ENCODE assay signal across 9 cellular contexts in genomic region chr4:40514409-40515025, GRCh38.
DNase-seq lines count a peak whose midpoint lies in the region; ATAC-seq and TF ChIP-seq lines count a peak whose summit lies in the region.
"Had no signal": no experiment of that assay in that cellular context is flagged by ENCODE, and none has a peak within 500 bp of the region (broad histone marks: within the 10 kb centered on the region; RNA-seq: fewer than 3 reads in every experiment).

No MANE protein-coding gene starts in this region.

- H3K4me2 ChIP-seq in MM.1S (ENCODE audit: low read depth, low read length), result peak overlapping the region; percentile 80

- POLR2A ChIA-PET in RWPE1 (lab: Yijun Ruan, JAX; ENCODE audit: low non-redundant PET), result no interaction called here

- intact Hi-C loops in thyroid gland (cut with DNase I), result no loop called here
- intact Hi-C loops in uterus (cut with DNase I; ENCODE audit: low total_unique reads), result no loop called here

- H3K79me2 ChIP-seq in MM.1S (ENCODE audit: low read length), result peaks cover 60% of the 10 kb centered on the region

- WGBS in thyroid gland, 2 donors, result 34 to 43% methylated on average over 17 of the region's 17 CpGs

- CTCF ChIA-PET in RWPE1 (lab: Yijun Ruan, JAX), result no interaction called here

- H3K9me3 ChIP-seq in MM.1S (replicated peaks; ENCODE audit: insufficient read depth, low read length) (no peaks in the 10 kb centered on the region), thyroid gland (no peaks in the 10 kb centered on the region), uterus (no peaks in the 10 kb centered on the region)

- peak overlapping the region; percentile 84; the same call in 1 of the 2 replicates for H3K27ac ChIP-seq in MM.1S (ENCODE audit: low read length)
- H3K27ac ChIP-seq in RWPE1, result no peak overlapping the region
- H3K27ac ChIP-seq in thyroid gland, result peak overlapping the region; percentile 89 to 98 (median 95)
- no peak overlapping the region for H3K27ac ChIP-seq in uterus

- H3K9me2 ChIP-seq in MM.1S (replicated peaks; ENCODE audit: insufficient read depth, low read length), result no peaks in the 10 kb centered on the region

- no peak for ATAC-seq in GM18907 (IDR thresholded peaks at IDR 0.05; ENCODE audit: unreplicated experiment)

- TF ChIP-seq POLR2A in thyroid gland (IDR thresholded peaks at IDR 0.05), result peak in 1 of 2 donors; percentile 87
- no peak for TF ChIP-seq POLR2A in uterus (IDR thresholded peaks at IDR 0.05)

- peak overlapping the region; percentile 42 for H3K4me3 ChIP-seq in MM.1S (ENCODE audit: low read length)
- peak overlapping the region; percentile 56 for H3K4me3 ChIP-seq in kidney epithelial cell (ENCODE audit: low read depth, low read length)
- H3K4me3 ChIP-seq in thyroid gland (replicated peaks in 1 of 3), result peak overlapping the region; percentile 5 to 52 (median 35)
- H3K4me3 ChIP-seq in uterus, result no peak overlapping the region

- H3K27me3 ChIP-seq in MM.1S (replicated peaks; ENCODE audit: insufficient read depth, low read length) (no peaks in the 10 kb centered on the region), kidney epithelial cell (ENCODE audit: control insufficient read depth, insufficient read depth, low read length) (no peaks in the 10 kb centered on the region), thyroid gland (no peaks in the 10 kb centered on the region), uterus (no peaks in the 10 kb centered on the region)

- no peaks in the 10 kb centered on the region for H4K20me1 ChIP-seq in MM.1S (ENCODE audit: insufficient read depth, low read length)

- peaks cover 14% of the 10 kb centered on the region for H3F3A ChIP-seq in MM.1S (ENCODE audit: insufficient read depth, low read length)

- peak overlapping the region; percentile 27; the same call in 1 of the 2 replicates for H3K9ac ChIP-seq in MM.1S (ENCODE audit: low read length)

- DNase-seq in MM.1S, result peak; percentile 39
- peak; percentile 31 for DNase-seq in RWPE1 (ENCODE audit: low spot score)
- peak; percentile 50 for DNase-seq in kidney epithelial cell (ENCODE audit: low read depth)
- peak; percentile 86 to 88 for DNase-seq in thyroid gland
- DNase-seq in pons (ENCODE audit: low spot score), result no peak
- no peak for DNase-seq in uterus
- no peak for DNase-seq in HPDE6-E6E7 (ENCODE audit: extremely low spot score)
- DNase-seq: cerebellar nuclear complex had no signal

- H3K4me1 ChIP-seq in MM.1S (ENCODE audit: low read length), result peaks cover 17% of the 10 kb centered on the region
- peaks cover 37 to 46% of the 10 kb centered on the region in 2 donors for H3K4me1 ChIP-seq in thyroid gland
- no peaks in the 10 kb centered on the region for H3K4me1 ChIP-seq in uterus

- H2AFZ ChIP-seq in MM.1S (ENCODE audit: low read length), result no peak overlapping the region

- no peaks in the 10 kb centered on the region for H3K36me3 ChIP-seq in MM.1S (replicated peaks; ENCODE audit: insufficient read depth, low read length)
- no peaks in the 10 kb centered on the region for H3K36me3 ChIP-seq in kidney epithelial cell (ENCODE audit: control insufficient read depth, insufficient read depth, low read length)
- H3K36me3 ChIP-seq in thyroid gland, result no peaks in the 10 kb centered on the region
- H3K36me3 ChIP-seq in uterus, result no peaks in the 10 kb centered on the region

- TF ChIP-seq CTCF in MM.1S (IDR thresholded peaks at IDR 0.05; ENCODE audit: low read length) (no peak), RWPE1 (conservative IDR thresholded peaks at IDR 0.05; ENCODE audit: low read depth) (no peak), kidney epithelial cell (IDR thresholded peaks at IDR 0.05; ENCODE audit: insufficient read depth, low read length, poor library complexity, severe bottlenecking) (peak; percentile 3), thyroid gland (IDR thresholded peaks at IDR 0.05) (no peak), uterus (IDR thresholded peaks at IDR 0.05) (no peak)

Comparison
In these comparisons a context has a peak if more than half of its experiments do, and no peak if none do; other contexts are left out.
1. DNase-seq: peak in MM.1S (single experiment), RWPE1 (single experiment), kidney epithelial cell (single experiment) and thyroid gland (2 of 2); none in pons (single experiment), uterus (0 of 2) and HPDE6-E6E7 (single experiment).
2. H3K27ac ChIP-seq: peak in MM.1S (single experiment) and thyroid gland (3 of 3); none in RWPE1 (single experiment) and uterus (0 of 2).
3. H3K4me3 ChIP-seq: peak in MM.1S (single experiment), kidney epithelial cell (single experiment) and thyroid gland (3 of 3); none in uterus (0 of 2).